1 cellular context compared by ENCODE assay signal in genomic region chr9:129783516-129784361, GRCh38.
TF ChIP-seq lines count a peak whose summit lies in the region.

No MANE protein-coding gene starts in this region.

TF ChIP-seq in K562, 482 proteins besides CTCF, POLR2A, EP300 and RAD21 (continued from another document and continues in another):
- TF ChIP-seq SAP30 (IDR thresholded peaks at IDR 0.05; ENCODE audit: borderline replicate concordance, insufficient read depth, low read depth, low read length, poor library complexity, severe bottlenecking) (no peak), EHMT2 (IDR thresholded peaks at IDR 0.05) (no peak), ZNF12 (CRISPR knock-in tag; IDR thresholded peaks at IDR 0.05) (no peak), NCOR1 (IDR thresholded peaks at IDR 0.05) (no peak), DPF2 (IDR thresholded peaks at IDR 0.05) (no peak), ZNF282 (CRISPR knock-in tag; IDR thresholded peaks at IDR 0.05) (no peak), OTX1 (CRISPR knock-in tag; IDR thresholded peaks at IDR 0.05) (no peak), ZC3H4 (CRISPR knock-in tag; IDR thresholded peaks at IDR 0.05; ENCODE audit: borderline replicate concordance) (no peak), SNRNP70 (optimal IDR thresholded peaks at IDR 0.05; ENCODE audit: low read depth, low read length) (no peak), TBP (optimal IDR thresholded peaks at IDR 0.05; ENCODE audit: low read depth, low read length) (no peak), SMAD1 (IDR thresholded peaks at IDR 0.05; ENCODE audit: low read depth, low read length, partially characterized antibody) (no peak), ZNF324 (CRISPR knock-in tag; IDR thresholded peaks at IDR 0.05) (no peak), ARNT (IDR thresholded peaks at IDR 0.05) (peak in 1 of 2 experiments; percentile 24; a peak in 1 of 4 replicates), CBX3 (IDR thresholded peaks at IDR 0.05; ENCODE audit: borderline replicate concordance in 1 of 2, low read length in 2 of 2) (peak in 1 of 2 experiments; percentile 36; a peak in 1 of 3 replicates), ZNF584 (CRISPR knock-in tag; IDR thresholded peaks at IDR 0.05; ENCODE audit: low read depth) (no peak), MAFF (IDR thresholded peaks at IDR 0.05; ENCODE audit: low read length) (no peak), ZNF785 (CRISPR knock-in tag; IDR thresholded peaks at IDR 0.05) (no peak), ATF3 (IDR thresholded peaks at IDR 0.05) (no peak), ATF3 (CRISPR knock-in tag; conservative IDR thresholded peaks at IDR 0.05) (peak; percentile 79), ARHGAP35 (IDR thresholded peaks at IDR 0.05; ENCODE audit: partially characterized antibody) (no peak), KHSRP (IDR thresholded peaks at IDR 0.05) (no peak), ZNF175 (CRISPR knock-in tag; IDR thresholded peaks at IDR 0.05; ENCODE audit: low read depth) (no peak), NFIC (IDR thresholded peaks at IDR 0.05) (peak; percentile 17; the same call in 1 of the 2 replicates), ZNF184 (CRISPR knock-in tag; IDR thresholded peaks at IDR 0.05) (no peak), BCL6 (CRISPR knock-in tag; IDR thresholded peaks at IDR 0.05) (no peak), RUNX1 (IDR thresholded peaks at IDR 0.05; ENCODE audit: low read depth) (no peak), IFI16 (CRISPR knock-in tag; IDR thresholded peaks at IDR 0.05) (no peak), FOXJ2 (tag; IDR thresholded peaks at IDR 0.05) (0 out of 2 replicates have a peak, but pooled peaks have one; percentile 39), MYBL2 (IDR thresholded peaks at IDR 0.05; ENCODE audit: low read depth) (no peak), MYBL2 (CRISPR knock-in tag; IDR thresholded peaks at IDR 0.05; ENCODE audit: borderline replicate concordance) (no peak), NONO (IDR thresholded peaks at IDR 0.05; ENCODE audit: low read depth in 2 of 2, low read length in 1 of 2) (no peak), DNMT1 (IDR thresholded peaks at IDR 0.05) (no peak), ZNF311 (CRISPR knock-in tag; IDR thresholded peaks at IDR 0.05) (no peak), NEUROD1 (IDR thresholded peaks at IDR 0.05; ENCODE audit: borderline replicate concordance, low read depth, low read length, partially characterized antibody) (no peak), NCOA4 (IDR thresholded peaks at IDR 0.05; ENCODE audit: partially characterized antibody) (no peak), ZMIZ1 (IDR thresholded peaks at IDR 0.05; ENCODE audit: low read depth in 2 of 2, low read length in 2 of 2) (peak in 1 of 2 experiments; percentile 36; a peak in 1 of 4 replicates), SFPQ (IDR thresholded peaks at IDR 0.05; ENCODE audit: low read depth, low read length) (no peak), NRF1 (conservative IDR thresholded peaks at IDR 0.05 in 1 of 2, IDR thresholded peaks at IDR 0.05 in 1 of 2) (no peak), THRB (CRISPR knock-in tag; conservative IDR thresholded peaks at IDR 0.05) (no peak), SP1 (CRISPR knock-in tag; IDR thresholded peaks at IDR 0.05) (no peak), TSHZ1 (CRISPR knock-in tag; IDR thresholded peaks at IDR 0.05) (no peak), PCBP2 (IDR thresholded peaks at IDR 0.05; ENCODE audit: low read depth, low read length, poor library complexity, severe bottlenecking) (no peak), NFXL1 (CRISPR knock-in tag; IDR thresholded peaks at IDR 0.05) (no peak), PHB2 (IDR thresholded peaks at IDR 0.05; ENCODE audit: low read depth) (no peak), KLF16 (IDR thresholded peaks at IDR 0.05) (peak; percentile 67), SLC30A9 (CRISPR knock-in tag; IDR thresholded peaks at IDR 0.05) (no peak), POLR3G (IDR thresholded peaks at IDR 0.05; ENCODE audit: extremely low read depth, insufficient read length, insufficient replicate concordance) (no peak), RBM25 (IDR thresholded peaks at IDR 0.05; ENCODE audit: low read depth, low read length, severe bottlenecking) (peak; percentile 51), L3MBTL2 (IDR thresholded peaks at IDR 0.05) (peak; percentile 18; the same call in 1 of the 2 replicates), HOXB6 (CRISPR knock-in tag; IDR thresholded peaks at IDR 0.05; ENCODE audit: borderline replicate concordance) (no peak), STAG1 (CRISPR knock-in tag; IDR thresholded peaks at IDR 0.05; ENCODE audit: borderline replicate concordance) (peak; percentile 90; the same call in 1 of the 2 replicates), C11orf30 (IDR thresholded peaks at IDR 0.05; ENCODE audit: low read depth) (no peak)
- TF ChIP-seq, protein P1, sequence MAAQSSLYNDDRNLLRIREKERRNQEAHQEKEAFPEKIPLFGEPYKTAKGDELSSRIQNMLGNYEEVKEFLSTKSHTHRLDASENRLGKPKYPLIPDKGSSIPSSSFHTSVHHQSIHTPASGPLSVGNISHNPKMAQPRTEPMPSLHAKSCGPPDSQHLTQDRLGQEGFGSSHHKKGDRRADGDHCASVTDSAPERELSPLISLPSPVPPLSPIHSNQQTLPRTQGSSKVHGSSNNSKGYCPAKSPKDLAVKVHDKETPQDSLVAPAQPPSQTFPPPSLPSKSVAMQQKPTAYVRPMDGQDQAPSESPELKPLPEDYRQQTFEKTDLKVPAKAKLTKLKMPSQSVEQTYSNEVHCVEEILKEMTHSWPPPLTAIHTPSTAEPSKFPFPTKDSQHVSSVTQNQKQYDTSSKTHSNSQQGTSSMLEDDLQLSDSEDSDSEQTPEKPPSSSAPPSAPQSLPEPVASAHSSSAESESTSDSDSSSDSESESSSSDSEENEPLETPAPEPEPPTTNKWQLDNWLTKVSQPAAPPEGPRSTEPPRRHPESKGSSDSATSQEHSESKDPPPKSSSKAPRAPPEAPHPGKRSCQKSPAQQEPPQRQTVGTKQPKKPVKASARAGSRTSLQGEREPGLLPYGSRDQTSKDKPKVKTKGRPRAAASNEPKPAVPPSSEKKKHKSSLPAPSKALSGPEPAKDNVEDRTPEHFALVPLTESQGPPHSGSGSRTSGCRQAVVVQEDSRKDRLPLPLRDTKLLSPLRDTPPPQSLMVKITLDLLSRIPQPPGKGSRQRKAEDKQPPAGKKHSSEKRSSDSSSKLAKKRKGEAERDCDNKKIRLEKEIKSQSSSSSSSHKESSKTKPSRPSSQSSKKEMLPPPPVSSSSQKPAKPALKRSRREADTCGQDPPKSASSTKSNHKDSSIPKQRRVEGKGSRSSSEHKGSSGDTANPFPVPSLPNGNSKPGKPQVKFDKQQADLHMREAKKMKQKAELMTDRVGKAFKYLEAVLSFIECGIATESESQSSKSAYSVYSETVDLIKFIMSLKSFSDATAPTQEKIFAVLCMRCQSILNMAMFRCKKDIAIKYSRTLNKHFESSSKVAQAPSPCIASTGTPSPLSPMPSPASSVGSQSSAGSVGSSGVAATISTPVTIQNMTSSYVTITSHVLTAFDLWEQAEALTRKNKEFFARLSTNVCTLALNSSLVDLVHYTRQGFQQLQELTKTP (IDR thresholded peaks at IDR 0.05; ENCODE audit: low read depth in 1 of 2, partially characterized antibody in 2 of 2), result peak in 1 of 2 experiments; percentile 34
- TF ChIP-seq, protein P2, sequence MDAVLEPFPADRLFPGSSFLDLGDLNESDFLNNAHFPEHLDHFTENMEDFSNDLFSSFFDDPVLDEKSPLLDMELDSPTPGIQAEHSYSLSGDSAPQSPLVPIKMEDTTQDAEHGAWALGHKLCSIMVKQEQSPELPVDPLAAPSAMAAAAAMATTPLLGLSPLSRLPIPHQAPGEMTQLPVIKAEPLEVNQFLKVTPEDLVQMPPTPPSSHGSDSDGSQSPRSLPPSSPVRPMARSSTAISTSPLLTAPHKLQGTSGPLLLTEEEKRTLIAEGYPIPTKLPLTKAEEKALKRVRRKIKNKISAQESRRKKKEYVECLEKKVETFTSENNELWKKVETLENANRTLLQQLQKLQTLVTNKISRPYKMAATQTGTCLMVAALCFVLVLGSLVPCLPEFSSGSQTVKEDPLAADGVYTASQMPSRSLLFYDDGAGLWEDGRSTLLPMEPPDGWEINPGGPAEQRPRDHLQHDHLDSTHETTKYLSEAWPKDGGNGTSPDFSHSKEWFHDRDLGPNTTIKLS (IDR thresholded peaks at IDR 0.05; ENCODE audit: borderline replicate concordance, low read depth), result no peak
